ENCODE assay signal across 9 cellular contexts in the genomic region with DNA sequence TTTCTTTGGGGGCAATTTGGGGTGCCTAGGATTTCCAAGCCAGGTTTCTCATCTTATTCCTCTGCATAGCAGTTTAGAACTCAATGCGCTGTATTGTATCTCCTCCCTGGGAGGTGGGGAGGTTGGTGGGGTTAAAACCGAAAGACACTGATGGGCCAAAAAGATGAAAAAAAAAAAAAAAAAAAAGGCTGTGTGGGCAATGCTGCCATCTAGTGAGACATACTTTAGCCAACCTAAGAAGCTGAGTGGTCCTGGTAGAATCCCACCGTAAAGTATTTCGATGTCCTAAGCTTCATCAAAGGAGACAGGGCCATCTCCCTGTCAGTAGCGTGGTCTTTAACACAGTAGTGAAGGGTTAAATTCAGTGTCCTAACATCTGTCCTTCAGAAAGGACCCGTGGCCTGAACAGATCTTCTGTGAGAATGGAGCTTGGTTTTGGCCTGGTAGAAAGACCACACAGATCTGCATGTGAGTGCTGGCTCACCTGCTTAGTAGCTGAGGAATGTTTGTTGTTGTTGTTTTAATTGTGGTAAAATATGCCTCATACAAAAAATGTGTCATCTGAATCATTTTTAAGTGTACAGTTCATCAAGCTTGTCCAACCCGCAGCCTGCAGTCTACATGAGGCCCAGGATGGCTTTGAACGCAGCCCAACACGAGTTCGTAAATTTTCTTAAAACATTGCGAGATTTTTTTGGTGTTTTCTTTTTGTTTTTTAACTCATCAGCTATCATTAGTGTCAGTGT.
A peak's percentile ranks its signal among the peaks of the same experiment; 100 is the strongest.
DNase-seq lines count a peak whose midpoint lies in the region; ATAC-seq, FAIRE-seq and TF ChIP-seq lines count a peak whose summit lies in the region.
"Had no signal": no experiment of that assay in that cellular context is flagged by ENCODE, and none has a peak within 500 bp of the region (broad histone marks: within the 10 kb centered on the region; RNA-seq: fewer than 3 reads in every experiment).

No MANE protein-coding gene starts in this region.

- H3K4me3 ChIP-seq in choroid plexus epithelial cell (ENCODE audit: low read depth, low read length), result no peak overlapping the region
- no peak overlapping the region for H3K4me3 ChIP-seq in neuronal stem cell (ENCODE audit: low read length in 2 of 2)
- H3K4me3 ChIP-seq in tibial nerve, result no peak overlapping the region

- no peak overlapping the region for H2BK15ac ChIP-seq in neuronal stem cell (ENCODE audit: low read length)

- TF ChIP-seq POLR2A in tibial nerve (IDR thresholded peaks at IDR 0.05), result no peak

- H3K23ac ChIP-seq in neuronal stem cell (ENCODE audit: low read depth, low read length, poor library complexity), result no peak overlapping the region

- no peak overlapping the region for H3K4me2 ChIP-seq in neuronal stem cell (ENCODE audit: insufficient read depth, low read length, poor library complexity, severe bottlenecking)

- WGBS in neuronal stem cell (ENCODE audit: extremely low coverage in 2 of 2, insufficient read length in 2 of 2, insufficient replicate concordance in 1 of 2), 2 donors, result no CpG with 5 or more reads among the region's 11 CpGs
- WGBS in tibial nerve, 2 donors, result 81 to 86% methylated on average over 11 of the region's 11 CpGs

- in situ Hi-C loops in G401 (cut with HindIII; ENCODE audit: low sequenced_read_pairs), result no loop called here

- H3K4me1 ChIP-seq in neuronal stem cell (ENCODE audit: control insufficient read depth in 2 of 2, insufficient read depth in 1 of 2, low read depth in 1 of 2, low read length in 2 of 2), result peaks cover 2 to 3% of the 10 kb centered on the region in 2 donors
- no peaks in the 10 kb centered on the region for H3K4me1 ChIP-seq in tibial nerve

- H3K18ac ChIP-seq in neuronal stem cell (ENCODE audit: low read length), result no peak overlapping the region

- H3K27me3 ChIP-seq in neuronal stem cell (ENCODE audit: control insufficient read depth in 3 of 3, insufficient read depth in 3 of 3, low read depth in 1 of 3, low read length in 3 of 3), result no peaks in the 10 kb centered on the region
- no peaks in the 10 kb centered on the region for H3K27me3 ChIP-seq in tibial nerve

- no peak overlapping the region for H2BK5ac ChIP-seq in neuronal stem cell (ENCODE audit: low read length)

- H2AK5ac ChIP-seq in neuronal stem cell (ENCODE audit: low read depth, low read length), result no peak overlapping the region

- H3K4ac ChIP-seq in neuronal stem cell (ENCODE audit: low read length), result no peak overlapping the region

- H2BK12ac ChIP-seq in neuronal stem cell (ENCODE audit: low read length), result no peak overlapping the region

- H3K9me3 ChIP-seq in neuronal stem cell (replicated peaks in 1 of 2; ENCODE audit: control insufficient read depth in 2 of 2, insufficient read depth in 1 of 2, low read depth in 1 of 2, low read length in 2 of 2), result peaks cover 0 to 1% of the 10 kb centered on the region in 2 donors
- H3K9me3 ChIP-seq in tibial nerve, result no peaks in the 10 kb centered on the region

- no peak overlapping the region for H2BK120ac ChIP-seq in neuronal stem cell (ENCODE audit: low read depth, low read length)

- peak; percentile 57 for DNase-seq in G401 (ENCODE audit: low spot score)
- peak; percentile 6 for DNase-seq in NCI-H1092 (lab: John Stamatoyannopoulos, UW)
- DNase-seq in choroid plexus epithelial cell (ENCODE audit: low read depth), result no peak
- peak; percentile 26 for DNase-seq in neuronal stem cell (ENCODE audit: low spot score)
- no peak for DNase-seq in tibial nerve (ENCODE audit: low spot score in 2 of 2)
- no peak for DNase-seq in RCC 7860 (ENCODE audit: low spot score)
- DNase-seq: NCI-H2029 treated with DMSO at 0.1 percent for 48 hours; stimulated activated CD4-positive, alpha-beta T cell treated with anti-CD3 and anti-CD28 coated beads, Interleukin-12 subunit alpha, Interleukin-12 subunit beta, amount 100 ng/mL, for 4 hours had no signal

- H3K36me3 ChIP-seq in neuronal stem cell (replicated peaks in 1 of 2; ENCODE audit: control insufficient read depth in 2 of 2, insufficient read depth in 2 of 2, low read length in 2 of 2) (peaks cover 0 to 2% of the 10 kb centered on the region in 2 donors), tibial nerve (no peaks in the 10 kb centered on the region)

- H4K8ac ChIP-seq in neuronal stem cell (ENCODE audit: low read depth, low read length), result no peak overlapping the region

- no peak for ATAC-seq in HG02571 (IDR thresholded peaks at IDR 0.05; ENCODE audit: unreplicated experiment)

- no peak overlapping the region for H3K14ac ChIP-seq in neuronal stem cell (ENCODE audit: low read length)

- FAIRE-seq in RCC 7860 (lab: Jason Lieb, UNC), result no peak

- H3K79me1 ChIP-seq in neuronal stem cell (ENCODE audit: low read depth, low read length), result no peaks in the 10 kb centered on the region

- H3K27ac ChIP-seq in neuronal stem cell (replicated peaks; ENCODE audit: low read length) (no peak overlapping the region), tibial nerve (no peak overlapping the region)

- no peak for TF ChIP-seq EP300 in tibial nerve (IDR thresholded peaks at IDR 0.05)

- H3K9ac ChIP-seq in neuronal stem cell (ENCODE audit: low read depth, low read length, poor library complexity), result no peak overlapping the region

- TF ChIP-seq CTCF in choroid plexus epithelial cell (conservative IDR thresholded peaks at IDR 0.05; ENCODE audit: low read depth, low read length) (peak; percentile 58), tibial nerve (IDR thresholded peaks at IDR 0.05) (no peak)

- H4K91ac ChIP-seq in neuronal stem cell (ENCODE audit: low read depth, low read length, poor library complexity), result no peak overlapping the region

- no peak overlapping the region for H2AFZ ChIP-seq in neuronal stem cell (ENCODE audit: low read length)

Comparison
In these comparisons a context has a peak if more than half of its experiments do, and no peak if none do; other contexts are left out.
1. DNase-seq: peak in G401 (single experiment), NCI-H1092 (single experiment) and neuronal stem cell (single experiment); none in choroid plexus epithelial cell (single experiment), tibial nerve (0 of 2) and RCC 7860 (single experiment).